20 cellular contexts compared by ENCODE assay signal in genomic region chr4:26369132-26370036, GRCh38. TPM values are rescaled to one million over a fixed set of nuclear protein-coding genes. Genes with fewer than 3 reads are reported as not detected.
DNase-seq lines count a peak whose midpoint lies in the region; ATAC-seq and TF ChIP-seq lines count a peak whose summit lies in the region.
"Had no signal": no experiment of that assay in that cellular context is flagged by ENCODE, and none has a peak within 500 bp of the region (broad histone marks: within the 10 kb centered on the region; RNA-seq: fewer than 3 reads in every experiment).

No MANE protein-coding gene starts in this region.

- H3K27me3 ChIP-seq in cardiac muscle cell (no peaks in the 10 kb centered on the region), right atrium auricular region (no peaks in the 10 kb centered on the region)
- H3K27me3 ChIP-seq: sigmoid colon, upper lobe of right lung had no signal

- H3K27ac ChIP-seq in cardiac muscle cell: peak overlapping the region; percentile 48
- no peak overlapping the region for H3K27ac ChIP-seq in right atrium auricular region
- peak overlapping the region; percentile 67 for H3K27ac ChIP-seq in caudate nucleus (ENCODE audit: low read depth, low read length)
- H3K27ac ChIP-seq: upper lobe of right lung had no signal

- peak in 1 of 2 donors; percentile 5 for DNase-seq in cardiac muscle cell (ENCODE audit: low read depth in 1 of 2, low spot score in 1 of 2)
- DNase-seq in right atrium auricular region (ENCODE audit: low spot score): no peak
- DNase-seq in caudate nucleus (lab: John Stamatoyannopoulos, UW): no peak
- DNase-seq in mesothelial cell of epicardium (ENCODE audit: low spot score in 2 of 2, unreplicated experiment in 2 of 2): no peak
- DNase-seq in T1000 (lab: John Stamatoyannopoulos, UW): no peak
- DNase-seq in activated T-cell treated with anti-CD3 and anti-CD28 coated beads for 4 hours: no peak
- no peak for DNase-seq in D341Med (ENCODE audit: low spot score)
- DNase-seq: ACHN; activated CD4-positive, alpha-beta memory T cell treated with anti-CD3 and anti-CD28 coated beads for 36 hours; CD8-positive, alpha-beta T cell; effector CD4-positive, alpha-beta T cell; H7; naive thymus-derived CD4-positive, alpha-beta T cell; NCI-H2029 treated with DMSO at 0.1 percent for 48 hours; NCI-H524; sigmoid colon; stimulated activated CD4-positive, alpha-beta T cell treated with anti-CD3 and anti-CD28 coated beads, Interleukin-4, amount 100 ng/mL, for 4 hours; upper lobe of right lung had no signal

- H3K27ac Mint-ChIP-seq in mesothelial cell of epicardium: peak overlapping the region; percentile 36
- H3K27ac Mint-ChIP-seq: activated CD4-positive, alpha-beta memory T cell treated with anti-CD3 and anti-CD28 coated beads for 36 hours; CD8-positive, alpha-beta T cell had no signal

- TF ChIP-seq CTCF in cardiac muscle cell (IDR thresholded peaks at IDR 0.05; ENCODE audit: low read depth, low read length): no peak
- TF ChIP-seq CTCF in right atrium auricular region (IDR thresholded peaks at IDR 0.05): no peak
- no peak for TF ChIP-seq CTCF in mesothelial cell of epicardium (IDR thresholded peaks at IDR 0.05; ENCODE audit: unreplicated experiment)

- peaks cover 23% of the 10 kb centered on the region for H3K4me1 ChIP-seq in cardiac muscle cell (ENCODE audit: low read depth)
- peaks cover 0 to 14% of the 10 kb centered on the region in 2 donors for H3K4me1 ChIP-seq in right atrium auricular region

- H3K4me3 Mint-ChIP-seq in mesothelial cell of epicardium: no peak overlapping the region
- H3K4me3 Mint-ChIP-seq: activated CD4-positive, alpha-beta memory T cell treated with anti-CD3 and anti-CD28 coated beads for 36 hours; CD8-positive, alpha-beta T cell; naive thymus-derived CD4-positive, alpha-beta T cell had no signal

- no peak overlapping the region for H3K4me3 ChIP-seq in cardiac muscle cell
- H3K4me3 ChIP-seq in right atrium auricular region: no peak overlapping the region
- H3K4me3 ChIP-seq: sigmoid colon, upper lobe of right lung had no signal

- H3K9me3 Mint-ChIP-seq in mesothelial cell of epicardium: no peaks in the 10 kb centered on the region
- H3K9me3 Mint-ChIP-seq: activated CD4-positive, alpha-beta memory T cell treated with anti-CD3 and anti-CD28 coated beads for 36 hours; CD8-positive, alpha-beta T cell; naive thymus-derived CD4-positive, alpha-beta T cell had no signal

- peaks cover 2% of the 10 kb centered on the region for H3K36me3 Mint-ChIP-seq in mesothelial cell of epicardium

- H3K27me3 Mint-ChIP-seq in mesothelial cell of epicardium (ENCODE audit: low read depth): no peaks in the 10 kb centered on the region
- H3K27me3 Mint-ChIP-seq: activated CD4-positive, alpha-beta memory T cell treated with anti-CD3 and anti-CD28 coated beads for 36 hours had no signal

- no peak for ATAC-seq in HG02678 (IDR thresholded peaks at IDR 0.05; ENCODE audit: unreplicated experiment)
- ATAC-seq: CD8-positive, alpha-beta T cell; left lobe of liver; naive thymus-derived CD4-positive, alpha-beta T cell; upper lobe of right lung had no signal

- H3K4me1 Mint-ChIP-seq in mesothelial cell of epicardium: peaks cover 39% of the 10 kb centered on the region

- H3K9me3 ChIP-seq in cardiac muscle cell (ENCODE audit: low read depth) (no peaks in the 10 kb centered on the region), right atrium auricular region (no peaks in the 10 kb centered on the region)
- H3K9me3 ChIP-seq: sigmoid colon, upper lobe of right lung had no signal

- no peaks in the 10 kb centered on the region for H3K36me3 ChIP-seq in cardiac muscle cell
- no peaks in the 10 kb centered on the region for H3K36me3 ChIP-seq in right atrium auricular region
- H3K36me3 ChIP-seq: upper lobe of right lung had no signal

RNA-seq across cellular contexts. Expression of gene RBPJ, which starts 48.6 kb away (rescaled TPM):
- total RNA-seq in cardiac muscle cell (33.0 and 50.3 TPM in 2 replicates), right atrium auricular region (10 to 100 TPM; 31.4 to 41.0 TPM), mesothelial cell of epicardium (83.5 to 87.0 TPM (median 86.1 TPM) in 3 replicates)
- polyA plus RNA-seq in cardiac muscle cell: 80.3 and 94.2 TPM in 2 replicates

Comparison
In these comparisons a context has a peak if more than half of its experiments do, and no peak if none do; other contexts are left out.
1. H3K27ac ChIP-seq: peak in cardiac muscle cell (single experiment) and caudate nucleus (single experiment); none in right atrium auricular region (0 of 2).